In genomic region chr1:1578371-1578940, GRCh38 we compare ENCODE assay signal across 21 cellular contexts. TPM values are rescaled to one million over a fixed set of nuclear protein-coding genes. Genes with fewer than 3 reads are reported as not detected.
"Had no signal": no experiment of that assay in that cellular context is flagged by ENCODE, and none has a peak within 500 bp of the region (broad histone marks: within the 10 kb centered on the region; RNA-seq: fewer than 3 reads in every experiment).

No MANE protein-coding gene starts in this region.

- ATAC-seq: esophagus mucosa, gastrocnemius medialis, heart right ventricle, left lobe of liver, lower lobe of right lung, natural killer cell, sciatic nerve had no signal

- H3K36me3 ChIP-seq: gastrocnemius medialis, heart right ventricle, lower lobe of right lung, neural progenitor cell, prostate gland had no signal

- H3K27ac ChIP-seq: gastrocnemius medialis, heart right ventricle, lower lobe of right lung, neural progenitor cell, parathyroid adenoma, prostate gland had no signal

- H3K9me3 Mint-ChIP-seq: memory B cell, mesothelial cell of epicardium, natural killer cell, neural progenitor cell had no signal

- DNase-seq: effector memory CD4-positive, alpha-beta T cell; gastrocnemius medialis; heart right ventricle; islet precursor cell; lower lobe of right lung; natural killer cell; occipital lobe; stimulated activated CD4-positive, alpha-beta T cell treated with anti-CD3 and anti-CD28 coated beads, Interleukin-12 subunit alpha, Interleukin-12 subunit beta, amount 100 ng/mL, for 4 hours; stimulated activated naive CD4-positive, alpha-beta T cell treated with Interleukin-2 at 50 U/mL for 16 hours; trophoblast cell had no signal

- FAIRE-seq: endometrium had no signal

- H3K27me3 ChIP-seq: gastrocnemius medialis had no signal

- H2AFZ ChIP-seq: neural progenitor cell, parathyroid adenoma had no signal

- H3K36me3 Mint-ChIP-seq: memory B cell, mesothelial cell of epicardium, natural killer cell had no signal

- H3K27ac Mint-ChIP-seq: memory B cell, mesothelial cell of epicardium, natural killer cell, neural progenitor cell had no signal

- H3K9ac ChIP-seq: neural progenitor cell, parathyroid adenoma had no signal

- H3K4me3 Mint-ChIP-seq: memory B cell, mesothelial cell of epicardium, natural killer cell had no signal

- H3K4me3 ChIP-seq: gastrocnemius medialis, heart right ventricle, lower lobe of right lung, neural progenitor cell, prostate gland had no signal

- H3K4me1 ChIP-seq: parathyroid adenoma had no signal

- H3K4me2 ChIP-seq: neural progenitor cell had no signal

- H3K9me3 ChIP-seq: gastrocnemius medialis, heart right ventricle, lower lobe of right lung, prostate gland had no signal

RNA-seq across cellular contexts. Expression of gene FNDC10, which starts 21.5 kb away (rescaled TPM):
- total RNA-seq: skeletal muscle tissue had no signal

RNA-seq across cellular contexts. Expression of gene TMEM240, which starts 38.0 kb away (rescaled TPM):
- total RNA-seq: esophagus mucosa, myocyte had no signal
